Comparison of ENCODE assay signal across 8 cellular contexts in the genomic region with DNA sequence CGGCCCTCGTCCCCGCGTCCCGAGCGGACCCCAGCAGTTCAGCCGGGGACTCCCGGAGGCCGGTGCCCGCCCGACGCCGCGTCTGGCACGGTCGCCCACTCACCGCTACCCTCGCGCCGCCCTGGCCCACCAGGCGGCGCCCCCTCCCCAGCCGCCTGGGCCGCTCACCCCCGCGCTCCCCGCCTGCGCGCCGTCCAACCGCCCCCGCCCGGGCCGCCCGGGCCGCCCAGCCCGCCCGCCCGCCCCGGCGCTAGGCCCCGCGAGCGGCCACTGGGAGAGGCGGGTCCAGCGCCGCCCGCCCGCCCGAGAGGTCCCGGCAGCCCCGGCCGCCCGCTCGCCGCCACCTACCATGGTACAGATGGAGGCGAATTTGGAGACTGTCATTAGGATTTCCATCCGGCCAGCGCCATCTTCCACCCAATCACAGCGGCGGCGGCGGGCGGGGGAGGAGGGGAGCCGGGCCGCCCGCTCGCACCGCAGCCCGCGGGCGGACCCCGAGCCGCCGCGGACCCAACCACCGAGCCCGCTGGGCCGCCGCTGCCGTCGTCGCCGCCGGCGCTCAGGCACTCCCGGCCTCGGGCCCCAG. TPM values are rescaled to one million over a fixed set of nuclear protein-coding genes. Genes with fewer than 3 reads are reported as not detected.
A peak's percentile ranks its signal among the peaks of the same experiment; 100 is the strongest.
DNase-seq lines count a peak whose midpoint lies in the region; ATAC-seq and TF ChIP-seq lines count a peak whose summit lies in the region.

A gene with protein sequence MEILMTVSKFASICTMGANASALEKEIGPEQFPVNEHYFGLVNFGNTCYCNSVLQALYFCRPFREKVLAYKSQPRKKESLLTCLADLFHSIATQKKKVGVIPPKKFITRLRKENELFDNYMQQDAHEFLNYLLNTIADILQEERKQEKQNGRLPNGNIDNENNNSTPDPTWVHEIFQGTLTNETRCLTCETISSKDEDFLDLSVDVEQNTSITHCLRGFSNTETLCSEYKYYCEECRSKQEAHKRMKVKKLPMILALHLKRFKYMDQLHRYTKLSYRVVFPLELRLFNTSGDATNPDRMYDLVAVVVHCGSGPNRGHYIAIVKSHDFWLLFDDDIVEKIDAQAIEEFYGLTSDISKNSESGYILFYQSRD (minus strand): TSS at position 568 of the 586 bp plus-strand sequence. CDS start 172 bp downstream, at position 396.

- H3K4me1 ChIP-seq in HEK293 (ENCODE audit: control insufficient read depth, insufficient read depth, low read length) (peaks cover 16% of the 10 kb centered on the region), heart left ventricle (peaks cover 8 to 54% (median 40%) of the 10 kb centered on the region in 12 donors)

- H3K36me3 Mint-ChIP-seq in activated naive CD4-positive, alpha-beta T cell treated with anti-CD3 and anti-CD28 coated beads, Interleukin-2, amount 10 ng/mL, durations not matched to agents 7 days and 5 days, result peaks cover 2% of the 10 kb centered on the region

- WGBS in heart left ventricle, 4 donors, result 0 to 2% (median 1%) methylated on average over 9 to 88 of the region's 88 CpGs

- TF ChIP-seq CTCF in HEK293 (tag by site-specific recombination; IDR thresholded peaks at IDR 0.05) (no peak), heart left ventricle (IDR thresholded peaks at IDR 0.05) (peak in 4 of 12 donors; percentile 3 to 16 (median 12))

- H3K9me3 ChIP-seq in HEK293 (ENCODE audit: control insufficient read depth, insufficient read depth, low read depth, low read length), result no peaks in the 10 kb centered on the region
- no peaks in the 10 kb centered on the region for H3K9me3 ChIP-seq in heart left ventricle

- ATAC-seq in heart left ventricle, result peak in 2 of 4 donors; percentile 10 to 13

- H3K9me3 Mint-ChIP-seq in activated naive CD4-positive, alpha-beta T cell treated with anti-CD3 and anti-CD28 coated beads, Interleukin-2, amount 10 ng/mL, durations not matched to agents 7 days and 5 days, result no peaks in the 10 kb centered on the region

- intact Hi-C loops in heart left ventricle (cut with DNase I), result loop anchor here in 9 of 10 donors (1.0 to 10.0 kb wide), 9 partner anchors 79 to 187 kb away; partner anchors contain the start of genes RPL21 (in 8 of the 9) and RASL11A (in 1 of the 9)

- peak within 1 kb of the TSS; percentile 59 for H3K4me3 ChIP-seq in HEK293 (ENCODE audit: low read depth, low read length)
- H3K4me3 ChIP-seq in heart left ventricle, result peak within 1 kb of the TSS; percentile 59 to 93 (median 75)

- H3K27me3 Mint-ChIP-seq in activated naive CD4-positive, alpha-beta T cell treated with anti-CD3 and anti-CD28 coated beads, Interleukin-2, amount 10 ng/mL, durations not matched to agents 7 days and 5 days, result no peaks in the 10 kb centered on the region

- POLR2A ChIA-PET in HEK293 (lab: Yijun Ruan, JAX), result interaction anchor here (1.0 kb wide), 1 partner anchor 87 kb away, joined by 4 read pairs; no protein-coding TSS in a partner anchor

- H3K27ac Mint-ChIP-seq in activated naive CD4-positive, alpha-beta T cell treated with anti-CD3 and anti-CD28 coated beads, Interleukin-2, amount 10 ng/mL, durations not matched to agents 7 days and 5 days, result peak within 1 kb of the TSS; percentile 94

- peak within 1 kb of the TSS; percentile 94 for H3K4me3 Mint-ChIP-seq in activated naive CD4-positive, alpha-beta T cell treated with anti-CD3 and anti-CD28 coated beads, Interleukin-2, amount 10 ng/mL, durations not matched to agents 7 days and 5 days

- TF ChIP-seq POLR2A in heart left ventricle (IDR thresholded peaks at IDR 0.05), result no peak

- H3K27ac ChIP-seq in HEK293 (ENCODE audit: extremely low read depth, low read depth, low read length) (peak within 1 kb of the TSS; percentile 81), heart left ventricle (peak within 1 kb of the TSS; percentile 76 to 99 (median 93))

- peaks cover 47% of the 10 kb centered on the region for H3K4me1 Mint-ChIP-seq in activated naive CD4-positive, alpha-beta T cell treated with anti-CD3 and anti-CD28 coated beads, Interleukin-2, amount 10 ng/mL, durations not matched to agents 7 days and 5 days

- DNase-seq in NCI-H1436 (lab: John Stamatoyannopoulos, UW) (peak; percentile 27), NCI-H1436 treated with DMSO at 0.1 percent for 48 hours (lab: John Stamatoyannopoulos, UW) (no peak), NCI-H748 (lab: John Stamatoyannopoulos, UW; ENCODE audit: unreplicated experiment) (peak; percentile 85), heart left ventricle (peak in 4 of 5 donors; percentile 35 to 68 (median 42)), renal cortical epithelial cell (ENCODE audit: low read depth) (no peak), DMS53 treated with DMSO at 0.1 percent for 48 hours (lab: John Stamatoyannopoulos, UW; ENCODE audit: unreplicated experiment) (no peak)
- DNase-seq in activated naive CD4-positive, alpha-beta T cell treated with anti-CD3 and anti-CD28 coated beads, Interleukin-2, amount 10 ng/mL, durations not matched to agents 7 days and 5 days, result no peak

- CTCF ChIA-PET in HEK293 (lab: Yijun Ruan, JAX), result interaction anchor here (0.6 to 1.1 kb wide), 2 partner anchors 162 to 225 kb away, joined by 3 to 5 read pairs; no protein-coding TSS in a partner anchor
- CTCF ChIA-PET in activated naive CD4-positive, alpha-beta T cell treated with anti-CD3 and anti-CD28 coated beads, Interleukin-2, amount 10 ng/mL, durations not matched to agents 7 days and 5 days (lab: Charles Lee), result interaction anchor here (0.6 to 1.2 kb wide), 3 partner anchors 9 to 708 kb away, joined by 3 to 5 read pairs (median 3); no protein-coding TSS in a partner anchor

- H3K27me3 ChIP-seq in heart left ventricle, result no peaks in the 10 kb centered on the region

- H3K36me3 ChIP-seq in HEK293 (ENCODE audit: control insufficient read depth in 2 of 2, insufficient read depth in 1 of 2, low read length in 2 of 2) (no peaks in the 10 kb centered on the region), heart left ventricle (no peaks in the 10 kb centered on the region)

TF ChIP-seq in HEK293, 187 proteins besides CTCF, POLR2A, EP300 and RAD21:
- TF ChIP-seq ZNF843 (tag by site-specific recombination; IDR thresholded peaks at IDR 0.05) (no peak), ZBTB49 (tag by site-specific recombination; IDR thresholded peaks at IDR 0.05; ENCODE audit: low read depth) (no peak), ZNF416 (tag by site-specific recombination; IDR thresholded peaks at IDR 0.05) (no peak), ZNF747 (tag by site-specific recombination; IDR thresholded peaks at IDR 0.05) (no peak), ZNF521 (tag by site-specific recombination; IDR thresholded peaks at IDR 0.05) (no peak), ZFP3 (tag by site-specific recombination; IDR thresholded peaks at IDR 0.05; ENCODE audit: low read depth) (no peak), KLF10 (tag by site-specific recombination; IDR thresholded peaks at IDR 0.05) (no peak), OVOL3 (tag by site-specific recombination; IDR thresholded peaks at IDR 0.05) (no peak), ZNF146 (tag by site-specific recombination; IDR thresholded peaks at IDR 0.05) (no peak)
- TF ChIP-seq, protein P1, sequence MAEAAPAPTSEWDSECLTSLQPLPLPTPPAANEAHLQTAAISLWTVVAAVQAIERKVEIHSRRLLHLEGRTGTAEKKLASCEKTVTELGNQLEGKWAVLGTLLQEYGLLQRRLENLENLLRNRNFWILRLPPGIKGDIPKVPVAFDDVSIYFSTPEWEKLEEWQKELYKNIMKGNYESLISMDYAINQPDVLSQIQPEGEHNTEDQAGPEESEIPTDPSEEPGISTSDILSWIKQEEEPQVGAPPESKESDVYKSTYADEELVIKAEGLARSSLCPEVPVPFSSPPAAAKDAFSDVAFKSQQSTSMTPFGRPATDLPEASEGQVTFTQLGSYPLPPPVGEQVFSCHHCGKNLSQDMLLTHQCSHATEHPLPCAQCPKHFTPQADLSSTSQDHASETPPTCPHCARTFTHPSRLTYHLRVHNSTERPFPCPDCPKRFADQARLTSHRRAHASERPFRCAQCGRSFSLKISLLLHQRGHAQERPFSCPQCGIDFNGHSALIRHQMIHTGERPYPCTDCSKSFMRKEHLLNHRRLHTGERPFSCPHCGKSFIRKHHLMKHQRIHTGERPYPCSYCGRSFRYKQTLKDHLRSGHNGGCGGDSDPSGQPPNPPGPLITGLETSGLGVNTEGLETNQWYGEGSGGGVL (tag by site-specific recombination; IDR thresholded peaks at IDR 0.05), result no peak

RNA-seq across cellular contexts. Expression of the gene that starts here (rescaled TPM):
- total RNA-seq in heart left ventricle, result 10 to 100 TPM; 13.2 to 29.2 (median 20.8) TPM
- polyA plus RNA-seq in heart left ventricle, result 10 to 100 TPM in 1 of 2 donors, 1 to 10 TPM in 1; 5.1 to 35.4 TPM
- 41.7 and 56.8 TPM in 2 replicates for total RNA-seq in renal cortical epithelial cell

Comparison
In these comparisons a context has a peak if more than half of its experiments do, and no peak if none do; other contexts are left out.
1. DNase-seq: peak in NCI-H1436 (single experiment), NCI-H748 (single experiment) and heart left ventricle (4 of 5); none in NCI-H1436 treated with DMSO at 0.1 percent for 48 hours (single experiment), activated naive CD4-positive, alpha-beta T cell treated with anti-CD3 and anti-CD28 coated beads, Interleukin-2, amount 10 ng/mL, durations not matched to agents 7 days and 5 days (single experiment), renal cortical epithelial cell (single experiment) and DMS53 treated with DMSO at 0.1 percent for 48 hours (single experiment).